In the genomic region with DNA sequence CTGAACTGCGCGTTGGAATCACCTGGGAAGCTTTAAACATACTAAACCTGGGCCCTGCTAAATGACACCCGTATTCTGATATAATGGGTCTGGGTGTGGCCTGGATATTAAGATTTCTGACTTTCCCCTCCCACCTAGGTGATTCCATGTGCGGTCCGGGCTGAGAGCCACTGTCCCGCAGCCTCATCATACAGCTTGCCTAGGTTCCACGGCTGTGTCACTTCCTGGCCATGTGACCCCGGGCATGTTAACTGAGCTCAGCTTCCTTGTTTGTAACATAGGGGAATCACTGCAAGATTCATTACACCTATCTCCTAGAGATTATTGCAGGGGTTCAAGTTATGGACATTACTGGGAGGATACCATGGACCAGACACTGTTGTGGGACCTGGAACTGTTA, we compare ENCODE assay signal across 16 cellular contexts.
"Had no signal": no experiment of that assay in that cellular context is flagged by ENCODE, and none has a peak within 500 bp of the region (broad histone marks: within the 10 kb centered on the region; RNA-seq: fewer than 3 reads in every experiment).

No MANE protein-coding gene starts in this region.

- H3K27me3 ChIP-seq: breast epithelium, gastrocnemius medialis, heart right ventricle, sigmoid colon, stomach, transverse colon had no signal

- H3K4me3 ChIP-seq: breast epithelium, gastrocnemius medialis, heart right ventricle, sigmoid colon, stomach, transverse colon had no signal

- H3K4me1 Mint-ChIP-seq: activated B cell treated with CpG ODN at 0.5 μM for 24 hours had no signal

- H3K27ac Mint-ChIP-seq: activated B cell treated with CpG ODN at 0.5 μM for 24 hours; activated naive CD8-positive, alpha-beta T cell had no signal

- H3K4me1 ChIP-seq: breast epithelium, transverse colon had no signal

- DNase-seq: activated B cell treated with CpG ODN at 0.5 μM for 24 hours; activated effector memory CD4-positive, alpha-beta T cell treated with Interleukin-2 at 50 U/mL for 16 hours; activated T-cell treated with anti-CD3 and anti-CD28 coated beads for 4 hours; aorta; gastrocnemius medialis; heart right ventricle; left ventricle myocardium superior; mesendoderm; sigmoid colon; stimulated activated CD4-positive, alpha-beta T cell treated with anti-CD3 and anti-CD28 coated beads, Interleukin-2, amount 100 ng/mL, for 48 hours; stomach; T-helper 2 cell; transverse colon had no signal

- H3K36me3 Mint-ChIP-seq: activated naive CD8-positive, alpha-beta T cell had no signal

- ATAC-seq: gastrocnemius medialis, heart right ventricle, left ventricle myocardium superior had no signal

- H3K36me3 ChIP-seq: breast epithelium, gastrocnemius medialis, heart right ventricle, sigmoid colon, stomach, transverse colon had no signal

- H3K27ac ChIP-seq: breast epithelium, gastrocnemius medialis, heart right ventricle, sigmoid colon, stomach, transverse colon had no signal

- H3K27me3 Mint-ChIP-seq: activated B cell treated with CpG ODN at 0.5 μM for 24 hours; activated naive CD8-positive, alpha-beta T cell had no signal

- H3K9me3 Mint-ChIP-seq: activated B cell treated with CpG ODN at 0.5 μM for 24 hours, neural crest cell had no signal

- H3K4me3 Mint-ChIP-seq: activated B cell treated with CpG ODN at 0.5 μM for 24 hours; activated naive CD8-positive, alpha-beta T cell; neural crest cell had no signal

- H3K9me3 ChIP-seq: breast epithelium, gastrocnemius medialis, heart right ventricle, sigmoid colon, stomach, transverse colon had no signal
